15 cellular contexts compared by ENCODE assay signal in the genomic region with DNA sequence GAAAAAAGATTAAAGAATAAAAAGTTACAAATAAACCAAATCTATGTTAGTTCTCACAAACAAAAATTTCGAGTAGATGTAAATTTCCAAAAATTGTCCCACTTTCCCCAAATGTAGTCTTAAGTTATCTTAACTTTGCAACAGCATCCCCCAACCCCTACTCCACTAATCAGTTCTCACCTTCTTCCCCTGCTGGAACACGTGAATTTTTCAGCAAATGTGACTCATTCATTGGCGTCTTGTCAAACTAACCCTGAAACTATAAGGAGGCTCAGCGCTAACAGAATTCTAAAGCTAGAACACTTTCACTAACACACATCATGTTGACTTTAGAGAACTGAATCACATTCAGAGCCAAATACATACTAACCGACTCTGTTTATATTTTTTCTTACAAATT. TPM values are rescaled to one million over a fixed set of nuclear protein-coding genes. Genes with fewer than 3 reads are reported as not detected.
DNase-seq lines count a peak whose midpoint lies in the region; ATAC-seq, FAIRE-seq and TF ChIP-seq lines count a peak whose summit lies in the region.
"Had no signal": no experiment of that assay in that cellular context is flagged by ENCODE, and none has a peak within 500 bp of the region (broad histone marks: within the 10 kb centered on the region; RNA-seq: fewer than 3 reads in every experiment).

No MANE protein-coding gene starts in this region.

- in situ Hi-C loops in brain microvascular endothelial cell (cut with HindIII; ENCODE audit: low pct_ligation_motif_present, low sequenced_read_pairs) = no loop called here

- no peaks in the 10 kb centered on the region for H3K9me3 Mint-ChIP-seq in T-cell

- no peaks in the 10 kb centered on the region for H3K9me3 ChIP-seq in AG04450 (ENCODE audit: control insufficient read depth, insufficient read depth, low read length)
- H3K9me3 ChIP-seq: adrenal gland, neutrophil, thoracic aorta had no signal

- FAIRE-seq in frontal cortex (lab: Jason Lieb, UNC) = no peak

- H3K27me3 Mint-ChIP-seq in T-cell = no peaks in the 10 kb centered on the region

- peak; percentile 54 for DNase-seq in AG04450 (ENCODE audit: low read depth, low spot score)
- DNase-seq in HPDE6-E6E7 (ENCODE audit: extremely low spot score) = peak; percentile 32
- DNase-seq in brain microvascular endothelial cell = peak; percentile 43
- peak; percentile 11 for DNase-seq in kidney glomerular epithelial cell (lab: John Stamatoyannopoulos, UW)
- DNase-seq in frontal cortex (ENCODE audit: low spot score in 2 of 2) = no peak
- DNase-seq in T-cell = no peak
- DNase-seq in cortex of kidney (lab: John Stamatoyannopoulos, UW) = no peak
- DNase-seq: activated CD8-positive, alpha-beta memory T cell treated with anti-CD3 and anti-CD28 coated beads for 24 hours; C1 segment of cervical spinal cord; left cardiac atrium; NCI-H82 had no signal

- H3K27me3 ChIP-seq in AG04450 (ENCODE audit: control insufficient read depth, insufficient read depth, low read length) = no peaks in the 10 kb centered on the region
- H3K27me3 ChIP-seq in brain microvascular endothelial cell (replicated peaks) = no peaks in the 10 kb centered on the region
- H3K27me3 ChIP-seq: adrenal gland, neutrophil had no signal

- no peak overlapping the region for H3K4me3 Mint-ChIP-seq in T-cell

- POLR2A ChIA-PET in AG04450 (lab: Yijun Ruan, JAX) (no interaction called here), T-cell (lab: Charles Lee) (no interaction called here)

- TF ChIP-seq CTCF in AG04450 (IDR thresholded peaks at IDR 0.05; ENCODE audit: low read depth, low read length) (no peak), brain microvascular endothelial cell (IDR thresholded peaks at IDR 0.05; ENCODE audit: low read depth, low read length, missing control alignments) (no peak)

- H3K4me1 Mint-ChIP-seq in T-cell = peaks cover 0 to 4% (median 2%) of the 10 kb centered on the region in 3 donors

- no peak for ATAC-seq in T-cell (replicated peaks in 1 of 4)
- ATAC-seq in GM18858 (IDR thresholded peaks at IDR 0.05; ENCODE audit: unreplicated experiment) = no peak

- H3K27ac ChIP-seq in AG04450 (ENCODE audit: low read depth, low read length) (no peak overlapping the region), brain microvascular endothelial cell (peak overlapping the region; percentile 12)
- H3K27ac ChIP-seq: adrenal gland, neutrophil, thoracic aorta had no signal

- CTCF ChIA-PET in AG04450 (lab: Charles Lee) = interaction anchor here (0.7 to 1.3 kb wide), 2 partner anchors 46 to 110 kb away, joined by 3 to 6 read pairs; no protein-coding TSS in a partner anchor
- CTCF ChIA-PET in T-cell (lab: Charles Lee) = no interaction called here

- H3K4me3 ChIP-seq in AG04450 (ENCODE audit: low read depth, low read length) (no peak overlapping the region), brain microvascular endothelial cell (ENCODE audit: low read depth, low read length) (no peak overlapping the region)
- H3K4me3 ChIP-seq: adrenal gland, thoracic aorta had no signal

- no peak overlapping the region for H3K27ac Mint-ChIP-seq in T-cell

- peaks cover 42% of the 10 kb centered on the region for H3K36me3 Mint-ChIP-seq in T-cell

- no peaks in the 10 kb centered on the region for H3K36me3 ChIP-seq in brain microvascular endothelial cell (replicated peaks)

RNA-seq across cellular contexts. Expression of a gene that starts 46.1 kb away (rescaled TPM):
- 29.0 and 29.2 TPM in 2 replicates for polyA plus RNA-seq in AG04450 (2011; rRNA removed)
- polyA minus RNA-seq in AG04450 (2011; rRNA and poly(A)+ RNA removed) = 21.3 and 27.5 TPM in 2 replicates
- 28.9 TPM for total RNA-seq in frontal cortex
- 10 to 100 TPM; 45.5 to 82.9 (median 57.4) TPM for total RNA-seq in T-cell

Comparison
In these comparisons a context has a peak if more than half of its experiments do, and no peak if none do; other contexts are left out.
1. DNase-seq: peak in AG04450 (single experiment), HPDE6-E6E7 (single experiment), brain microvascular endothelial cell (single experiment) and kidney glomerular epithelial cell (single experiment); none in frontal cortex (0 of 2), T-cell (0 of 34) and cortex of kidney (single experiment).